1 cellular context compared by ENCODE assay signal in genomic region chr2:132876745-132877391, GRCh38.
TF ChIP-seq lines count a peak whose summit lies in the region.

No MANE protein-coding gene starts in this region.

TF ChIP-seq in IMR-90, 13 proteins besides CTCF, POLR2A, EP300 and RAD21:
- TF ChIP-seq SMC3 (IDR thresholded peaks at IDR 0.05; ENCODE audit: low read depth, low read length) (no peak), USF2 (IDR thresholded peaks at IDR 0.05; ENCODE audit: low read depth, low read length) (no peak), RFX5 (IDR thresholded peaks at IDR 0.05; ENCODE audit: low read depth, low read length) (no peak), ELK1 (IDR thresholded peaks at IDR 0.05; ENCODE audit: borderline replicate concordance, low read depth, low read length) (no peak), CHD1 (IDR thresholded peaks at IDR 0.05; ENCODE audit: low read depth, low read length) (no peak), MXI1 (IDR thresholded peaks at IDR 0.05; ENCODE audit: borderline replicate concordance, low read depth, low read length) (no peak)
TF ChIP-seq in IMR-90: peak in this region for 0.
